8 cellular contexts compared by ENCODE assay signal in the genomic region with DNA sequence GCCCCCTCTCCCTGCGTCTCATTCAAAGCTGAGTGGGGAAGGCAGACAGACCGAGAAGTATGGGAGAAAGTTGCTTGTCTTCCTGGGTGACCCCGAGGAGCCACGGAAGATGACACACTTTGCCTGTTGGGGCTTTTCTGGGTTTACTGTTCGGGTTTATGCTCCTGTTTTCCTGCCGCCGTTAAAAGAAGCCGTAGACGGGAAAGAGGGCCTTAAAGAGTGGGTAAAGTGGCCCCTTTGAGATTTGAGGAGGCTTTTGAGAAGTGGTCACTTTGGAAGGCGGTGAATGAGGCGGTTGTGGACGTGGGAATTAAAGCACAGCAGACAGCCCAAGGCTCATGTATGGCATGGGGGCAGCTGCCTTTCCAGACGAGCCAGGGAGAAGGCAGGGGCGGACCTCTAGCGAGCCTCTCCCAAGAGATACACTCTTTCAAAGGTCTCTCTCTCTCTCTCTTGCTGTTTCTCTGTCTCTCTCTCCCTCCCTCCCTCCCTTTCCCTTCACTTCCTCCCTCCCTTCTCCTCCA. TPM values are rescaled to one million over a fixed set of nuclear protein-coding genes. Genes with fewer than 3 reads are reported as not detected.
DNase-seq lines count a peak whose midpoint lies in the region; ATAC-seq, FAIRE-seq and TF ChIP-seq lines count a peak whose summit lies in the region.

No MANE protein-coding gene starts in this region.

- FAIRE-seq in urothelium cell line (lab: Jason Lieb, UNC) (no peak), H54 (lab: Jason Lieb, UNC) (no peak)

- peaks cover 60% of the 10 kb centered on the region for H3K27me3 Mint-ChIP-seq in activated CD8-positive, alpha-beta memory T cell treated with anti-CD3 and anti-CD28 coated beads, Interleukin-2, amount 10 ng/mL, durations not matched to agents 7 days and 5 days
- peaks cover 37% of the 10 kb centered on the region for H3K27me3 Mint-ChIP-seq in dendritic cell treated with granulocyte-macrophage colony-stimulating factor and Interleukin-4, amounts not matched to agents 40 ng/mL and 50 ng/mL, for 4 days
- peaks cover 15% of the 10 kb centered on the region for H3K27me3 Mint-ChIP-seq in memory B cell

- intact Hi-C loops in dendritic cell treated with granulocyte-macrophage colony-stimulating factor and Interleukin-4, amounts not matched to agents 40 ng/mL and 50 ng/mL, for 4 days (cut with micrococcal nuclease): no loop called here

- no peaks in the 10 kb centered on the region for H3K36me3 Mint-ChIP-seq in activated CD8-positive, alpha-beta memory T cell treated with anti-CD3 and anti-CD28 coated beads, Interleukin-2, amount 10 ng/mL, durations not matched to agents 7 days and 5 days
- no peaks in the 10 kb centered on the region for H3K36me3 Mint-ChIP-seq in dendritic cell treated with granulocyte-macrophage colony-stimulating factor and Interleukin-4, amounts not matched to agents 40 ng/mL and 50 ng/mL, for 4 days (ENCODE audit: low read depth)
- H3K36me3 Mint-ChIP-seq in memory B cell: no peaks in the 10 kb centered on the region

- peak overlapping the region; percentile 67 for H3K4me3 Mint-ChIP-seq in activated CD8-positive, alpha-beta memory T cell treated with anti-CD3 and anti-CD28 coated beads, Interleukin-2, amount 10 ng/mL, durations not matched to agents 7 days and 5 days
- peak overlapping the region; percentile 84 for H3K4me3 Mint-ChIP-seq in dendritic cell treated with granulocyte-macrophage colony-stimulating factor and Interleukin-4, amounts not matched to agents 40 ng/mL and 50 ng/mL, for 4 days
- H3K4me3 Mint-ChIP-seq in memory B cell: peak overlapping the region; percentile 49

- DNase-seq in activated CD8-positive, alpha-beta memory T cell treated with anti-CD3 and anti-CD28 coated beads, Interleukin-2, amount 10 ng/mL, durations not matched to agents 7 days and 5 days: no peak
- no peak for DNase-seq in activated CD8-positive, alpha-beta memory T cell treated with anti-CD3 and anti-CD28 coated beads for 24 hours
- DNase-seq in NCI-H82 treated with DMSO at 0.1 percent for 48 hours (lab: John Stamatoyannopoulos, UW; ENCODE audit: unreplicated experiment) (peak; percentile 30), memory B cell (ENCODE audit: low spot score in 2 of 2) (no peak), urothelium cell line (ENCODE audit: low spot score) (peak; percentile 10), H54 (ENCODE audit: insufficient read length, low spot score) (no peak)

- no peaks in the 10 kb centered on the region for H3K9me3 Mint-ChIP-seq in activated CD8-positive, alpha-beta memory T cell treated with anti-CD3 and anti-CD28 coated beads, Interleukin-2, amount 10 ng/mL, durations not matched to agents 7 days and 5 days (ENCODE audit: low read depth)
- no peaks in the 10 kb centered on the region for H3K9me3 Mint-ChIP-seq in dendritic cell treated with granulocyte-macrophage colony-stimulating factor and Interleukin-4, amounts not matched to agents 40 ng/mL and 50 ng/mL, for 4 days
- H3K9me3 Mint-ChIP-seq in memory B cell: no peaks in the 10 kb centered on the region

- H3K27ac Mint-ChIP-seq in activated CD8-positive, alpha-beta memory T cell treated with anti-CD3 and anti-CD28 coated beads, Interleukin-2, amount 10 ng/mL, durations not matched to agents 7 days and 5 days: no peak overlapping the region
- peak overlapping the region; percentile 65 for H3K27ac Mint-ChIP-seq in dendritic cell treated with granulocyte-macrophage colony-stimulating factor and Interleukin-4, amounts not matched to agents 40 ng/mL and 50 ng/mL, for 4 days
- H3K27ac Mint-ChIP-seq in memory B cell: no peak overlapping the region

- CTCF ChIA-PET in activated CD8-positive, alpha-beta memory T cell treated with anti-CD3 and anti-CD28 coated beads, Interleukin-2, amount 10 ng/mL, durations not matched to agents 7 days and 5 days (lab: Charles Lee): interaction anchor here (1.7 to 2.5 kb wide), 2 partner anchors 9 to 13 kb away, joined by 6 to 8 read pairs; no protein-coding TSS in a partner anchor

- H3K4me1 Mint-ChIP-seq in activated CD8-positive, alpha-beta memory T cell treated with anti-CD3 and anti-CD28 coated beads, Interleukin-2, amount 10 ng/mL, durations not matched to agents 7 days and 5 days: peaks cover 11% of the 10 kb centered on the region
- H3K4me1 Mint-ChIP-seq in dendritic cell treated with granulocyte-macrophage colony-stimulating factor and Interleukin-4, amounts not matched to agents 40 ng/mL and 50 ng/mL, for 4 days (ENCODE audit: low read depth): peaks cover 17% of the 10 kb centered on the region
- H3K4me1 Mint-ChIP-seq in memory B cell: peaks cover 9% of the 10 kb centered on the region

- TF ChIP-seq POLR2A in H54 (IDR thresholded peaks at IDR 0.05; ENCODE audit: low read depth, low read length): no peak; the same call in 1 of the 2 replicates

- ATAC-seq in activated CD8-positive, alpha-beta memory T cell treated with anti-CD3 and anti-CD28 coated beads, Interleukin-2, amount 10 ng/mL, durations not matched to agents 7 days and 5 days: peak; percentile 24
- ATAC-seq in HG02678 (IDR thresholded peaks at IDR 0.05; ENCODE audit: unreplicated experiment): peak; percentile 35
- ATAC-seq in memory B cell (ENCODE audit: low read depth): no peak

RNA-seq across cellular contexts. Expression of a gene that starts 0.5 kb away (rescaled TPM):
- total RNA-seq in activated CD8-positive, alpha-beta memory T cell treated with anti-CD3 and anti-CD28 coated beads, Interleukin-2, amount 10 ng/mL, durations not matched to agents 7 days and 5 days: 1 to 10 TPM in 1 of 2 experiments, not detected in 1; 2.6 TPM

RNA-seq across cellular contexts. Expression of a gene that starts 52.0 kb away (rescaled TPM):
- 10 to 100 TPM; 26.4 to 28.6 TPM for total RNA-seq in activated CD8-positive, alpha-beta memory T cell treated with anti-CD3 and anti-CD28 coated beads, Interleukin-2, amount 10 ng/mL, durations not matched to agents 7 days and 5 days

Comparison
In these comparisons a context has a peak if more than half of its experiments do, and no peak if none do; other contexts are left out.
1. DNase-seq: peak in NCI-H82 treated with DMSO at 0.1 percent for 48 hours (single experiment) and urothelium cell line (single experiment); none in activated CD8-positive, alpha-beta memory T cell treated with anti-CD3 and anti-CD28 coated beads, Interleukin-2, amount 10 ng/mL, durations not matched to agents 7 days and 5 days (single experiment), activated CD8-positive, alpha-beta memory T cell treated with anti-CD3 and anti-CD28 coated beads for 24 hours (single experiment), memory B cell (0 of 2) and H54 (single experiment).
2. Peak in every context shown above with its lines, with median percentiles within 50 percentile points of each other: H3K4me3 Mint-ChIP-seq.